ENCODE assay signal across 1 cellular context in the genomic region with DNA sequence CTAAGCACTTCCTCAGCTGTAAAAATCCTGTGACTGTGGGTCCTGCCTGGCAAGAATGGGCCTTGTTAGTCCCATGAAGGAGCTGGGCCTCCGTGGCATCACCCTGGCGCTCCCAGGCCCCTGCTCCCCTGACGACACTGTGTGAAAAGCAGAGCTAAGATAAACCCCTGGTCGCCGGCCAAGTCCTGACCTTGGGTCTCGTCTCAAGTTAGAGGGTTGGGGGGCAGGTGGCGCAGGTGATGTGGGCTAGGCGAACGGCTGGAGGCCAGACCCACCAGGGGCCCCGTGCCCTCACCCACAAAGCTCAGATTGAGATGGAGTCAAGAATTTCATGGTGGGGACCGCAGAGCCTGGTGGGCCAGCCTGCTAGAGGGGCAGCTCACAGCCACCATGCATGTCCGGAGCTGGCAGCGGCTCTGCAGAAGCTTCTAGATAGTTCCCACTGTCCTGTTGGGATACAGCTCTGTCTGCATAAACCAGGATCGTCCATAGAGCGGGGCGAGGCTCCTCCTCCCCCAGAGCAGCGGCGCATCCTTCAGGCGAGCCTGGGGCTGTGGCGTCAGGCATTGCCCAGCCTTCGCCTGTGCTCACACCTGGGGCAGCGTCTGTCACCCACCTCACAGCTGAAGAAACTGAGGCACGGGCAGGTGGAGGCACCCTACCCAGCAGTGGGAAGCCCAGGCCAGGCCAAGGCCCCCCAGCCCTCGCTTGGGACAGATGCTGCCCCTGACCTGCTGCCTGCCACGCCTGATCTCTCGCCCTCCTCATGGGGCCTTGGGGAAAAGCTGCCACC.
TF ChIP-seq lines count a peak whose summit lies in the region.

No MANE protein-coding gene starts in this region.

TF ChIP-seq in GM12878, 131 proteins besides CTCF, POLR2A, EP300 and RAD21:
- TF ChIP-seq, protein P1, sequence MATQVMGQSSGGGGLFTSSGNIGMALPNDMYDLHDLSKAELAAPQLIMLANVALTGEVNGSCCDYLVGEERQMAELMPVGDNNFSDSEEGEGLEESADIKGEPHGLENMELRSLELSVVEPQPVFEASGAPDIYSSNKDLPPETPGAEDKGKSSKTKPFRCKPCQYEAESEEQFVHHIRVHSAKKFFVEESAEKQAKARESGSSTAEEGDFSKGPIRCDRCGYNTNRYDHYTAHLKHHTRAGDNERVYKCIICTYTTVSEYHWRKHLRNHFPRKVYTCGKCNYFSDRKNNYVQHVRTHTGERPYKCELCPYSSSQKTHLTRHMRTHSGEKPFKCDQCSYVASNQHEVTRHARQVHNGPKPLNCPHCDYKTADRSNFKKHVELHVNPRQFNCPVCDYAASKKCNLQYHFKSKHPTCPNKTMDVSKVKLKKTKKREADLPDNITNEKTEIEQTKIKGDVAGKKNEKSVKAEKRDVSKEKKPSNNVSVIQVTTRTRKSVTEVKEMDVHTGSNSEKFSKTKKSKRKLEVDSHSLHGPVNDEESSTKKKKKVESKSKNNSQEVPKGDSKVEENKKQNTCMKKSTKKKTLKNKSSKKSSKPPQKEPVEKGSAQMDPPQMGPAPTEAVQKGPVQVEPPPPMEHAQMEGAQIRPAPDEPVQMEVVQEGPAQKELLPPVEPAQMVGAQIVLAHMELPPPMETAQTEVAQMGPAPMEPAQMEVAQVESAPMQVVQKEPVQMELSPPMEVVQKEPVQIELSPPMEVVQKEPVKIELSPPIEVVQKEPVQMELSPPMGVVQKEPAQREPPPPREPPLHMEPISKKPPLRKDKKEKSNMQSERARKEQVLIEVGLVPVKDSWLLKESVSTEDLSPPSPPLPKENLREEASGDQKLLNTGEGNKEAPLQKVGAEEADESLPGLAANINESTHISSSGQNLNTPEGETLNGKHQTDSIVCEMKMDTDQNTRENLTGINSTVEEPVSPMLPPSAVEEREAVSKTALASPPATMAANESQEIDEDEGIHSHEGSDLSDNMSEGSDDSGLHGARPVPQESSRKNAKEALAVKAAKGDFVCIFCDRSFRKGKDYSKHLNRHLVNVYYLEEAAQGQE (IDR thresholded peaks at IDR 0.05; ENCODE audit: low read depth, low read length) = no peak
- TF ChIP-seq NR2C2 (IDR thresholded peaks at IDR 0.05; ENCODE audit: borderline replicate concordance, control insufficient read depth, insufficient read length, low read depth) (no peak), SRF (IDR thresholded peaks at IDR 0.05; ENCODE audit: low read depth in 2 of 2, low read length in 2 of 2) (no peak), RUNX3 (IDR thresholded peaks at IDR 0.05; ENCODE audit: low read length) (no peak), JUNB (IDR thresholded peaks at IDR 0.05) (no peak), ZSCAN29 (IDR thresholded peaks at IDR 0.05) (no peak), CREB1 (IDR thresholded peaks at IDR 0.05; ENCODE audit: low read depth) (no peak), CBX3 (IDR thresholded peaks at IDR 0.05; ENCODE audit: borderline replicate concordance, low read depth) (no peak), EZH2 (IDR thresholded peaks at IDR 0.05; ENCODE audit: borderline replicate concordance, control insufficient read depth, low read depth, low read length) (no peak), JUND (IDR thresholded peaks at IDR 0.05; ENCODE audit: low read depth, low read length) (no peak), TARDBP (IDR thresholded peaks at IDR 0.05; ENCODE audit: borderline replicate concordance) (no peak), BRCA1 (IDR thresholded peaks at IDR 0.05; ENCODE audit: low read depth, low read length) (no peak), ZNF207 (IDR thresholded peaks at IDR 0.05; ENCODE audit: borderline replicate concordance) (no peak)
- TF ChIP-seq, protein P2, sequence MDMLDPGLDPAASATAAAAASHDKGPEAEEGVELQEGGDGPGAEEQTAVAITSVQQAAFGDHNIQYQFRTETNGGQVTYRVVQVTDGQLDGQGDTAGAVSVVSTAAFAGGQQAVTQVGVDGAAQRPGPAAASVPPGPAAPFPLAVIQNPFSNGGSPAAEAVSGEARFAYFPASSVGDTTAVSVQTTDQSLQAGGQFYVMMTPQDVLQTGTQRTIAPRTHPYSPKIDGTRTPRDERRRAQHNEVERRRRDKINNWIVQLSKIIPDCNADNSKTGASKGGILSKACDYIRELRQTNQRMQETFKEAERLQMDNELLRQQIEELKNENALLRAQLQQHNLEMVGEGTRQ (IDR thresholded peaks at IDR 0.05; ENCODE audit: borderline replicate concordance, low read depth, low read length) = no peak
TF ChIP-seq in GM12878: peak in this region for 0.
